17 cellular contexts compared by ENCODE assay signal in genomic region chr4:10605056-10605455, GRCh38.
DNase-seq lines count a peak whose midpoint lies in the region; ATAC-seq, FAIRE-seq and TF ChIP-seq lines count a peak whose summit lies in the region.
"Had no signal": no experiment of that assay in that cellular context is flagged by ENCODE, and none has a peak within 500 bp of the region (broad histone marks: within the 10 kb centered on the region; RNA-seq: fewer than 3 reads in every experiment).

No MANE protein-coding gene starts in this region.

- no peak overlapping the region for H3K14ac ChIP-seq in trophoblast cell (ENCODE audit: low read length)

- H3K18ac ChIP-seq in trophoblast cell (ENCODE audit: low read length) = no peak overlapping the region

- intact Hi-C loops in activated T-helper 2 cell treated with anti-CD3 and anti-CD28 coated beads, Interferon-gamma antibody, Interleukin-2, Interleukin-4, amounts not matched to agents 10 μg/mL and 5 μg/mL and 100 μg/mL, durations not matched to agents 14 hours and 24 hours and 36 hours (cut with micrococcal nuclease) = no loop called here
- intact Hi-C loops in dorsolateral prefrontal cortex (cut with DNase I) = no loop called here

- no peak overlapping the region for H3K4ac ChIP-seq in trophoblast cell (ENCODE audit: low read depth, low read length)

- no peak overlapping the region for H4K91ac ChIP-seq in trophoblast cell (ENCODE audit: low read depth, low read length)

- H3K4me1 ChIP-seq in fibroblast of lung (ENCODE audit: control insufficient read depth, extremely low read depth, insufficient read depth, low read length) = peaks cover 8% of the 10 kb centered on the region
- peaks cover 5 to 10% of the 10 kb centered on the region in 2 experiments for H3K4me1 ChIP-seq in trophoblast cell (ENCODE audit: control insufficient read depth in 1 of 2, insufficient read depth in 2 of 2, low read length in 2 of 2)
- H3K4me1 ChIP-seq: HAP-1 had no signal

- H3K79me2 ChIP-seq in fibroblast of lung (ENCODE audit: control insufficient read depth, insufficient read depth, low read length) (no peaks in the 10 kb centered on the region), trophoblast cell (ENCODE audit: control insufficient read depth, insufficient read depth, low read length, poor library complexity) (no peaks in the 10 kb centered on the region)

- H3K4me1 Mint-ChIP-seq in activated T-helper 2 cell treated with anti-CD3 and anti-CD28 coated beads, Interferon-gamma antibody, Interleukin-2, Interleukin-4, amounts not matched to agents 10 μg/mL and 5 μg/mL and 100 μg/mL, durations not matched to agents 14 hours and 24 hours and 36 hours (ENCODE audit: low read depth) = no peaks in the 10 kb centered on the region

- no peak overlapping the region for H2BK120ac ChIP-seq in trophoblast cell (ENCODE audit: insufficient read depth, low read length, poor library complexity)

- ATAC-seq in HG02610 (IDR thresholded peaks at IDR 0.05; ENCODE audit: unreplicated experiment) = no peak
- ATAC-seq: GM12878, GM23338 had no signal

- H3K9ac ChIP-seq in fibroblast of lung (ENCODE audit: insufficient read depth, low read length) (no peak overlapping the region), trophoblast cell (ENCODE audit: low read length) (no peak overlapping the region)

- H3K27ac ChIP-seq in VCaP = peak overlapping the region; percentile 83; the same call in 1 of the 2 replicates
- H3K27ac ChIP-seq in fibroblast of lung (ENCODE audit: insufficient read depth, low read length) = no peak overlapping the region
- no peak overlapping the region for H3K27ac ChIP-seq in trophoblast cell (ENCODE audit: low read depth, low read length)
- H3K27ac ChIP-seq in dorsolateral prefrontal cortex = no peak overlapping the region
- H3K27ac ChIP-seq: HL-60 had no signal

- no peak overlapping the region for H3K23ac ChIP-seq in trophoblast cell (ENCODE audit: low read length)

- H4K8ac ChIP-seq in trophoblast cell (ENCODE audit: low read depth, low read length) = no peak overlapping the region

- no peak overlapping the region for H4K12ac ChIP-seq in trophoblast cell (ENCODE audit: low read depth, low read length)

- H4K20me1 ChIP-seq in fibroblast of lung (ENCODE audit: control insufficient read depth, extremely low read depth, insufficient read depth, low read length) = no peaks in the 10 kb centered on the region

- H3K4me3 Mint-ChIP-seq in activated T-helper 2 cell treated with anti-CD3 and anti-CD28 coated beads, Interferon-gamma antibody, Interleukin-2, Interleukin-4, amounts not matched to agents 10 μg/mL and 5 μg/mL and 100 μg/mL, durations not matched to agents 14 hours and 24 hours and 36 hours (ENCODE audit: low read depth) = no peak overlapping the region
- H3K4me3 Mint-ChIP-seq: B cell; CD4-positive, alpha-beta T cell; GM23338; HFFc6 had no signal

- no peak for TF ChIP-seq CTCF in VCaP (conservative IDR thresholded peaks at IDR 0.05)
- TF ChIP-seq CTCF in fibroblast of lung (conservative IDR thresholded peaks at IDR 0.05 in 1 of 2, IDR thresholded peaks at IDR 0.05 in 1 of 2; ENCODE audit: low read depth in 1 of 2, low read length in 2 of 2) = no peak
- no peak for TF ChIP-seq CTCF in D721Med (IDR thresholded peaks at IDR 0.05; ENCODE audit: insufficient read depth, missing control alignments)
- no peak for TF ChIP-seq CTCF in dorsolateral prefrontal cortex (IDR thresholded peaks at IDR 0.05 in 54 of 56, conservative IDR thresholded peaks at IDR 0.05 in 2 of 56; ENCODE audit: low read depth in 1 of 56, partially characterized antibody in 56 of 56)

- H3K36me3 ChIP-seq in fibroblast of lung (ENCODE audit: control insufficient read depth, insufficient read depth, low read length) = no peaks in the 10 kb centered on the region
- H3K36me3 ChIP-seq in trophoblast cell (ENCODE audit: control insufficient read depth in 1 of 2, insufficient read depth in 2 of 2, low read length in 2 of 2) = no peaks in the 10 kb centered on the region
- H3K36me3 ChIP-seq: HAP-1 had no signal

- H3K4me3 ChIP-seq in fibroblast of lung (replicated peaks in 1 of 4; ENCODE audit: control extremely low read depth in 1 of 4, insufficient read depth in 1 of 4, low read depth in 3 of 4, low read length in 4 of 4) = no peak overlapping the region
- H3K4me3 ChIP-seq in trophoblast cell (ENCODE audit: low read depth, low read length) = peak overlapping the region; percentile 36
- no peak overlapping the region for H3K4me3 ChIP-seq in dorsolateral prefrontal cortex
- H3K4me3 ChIP-seq: GM12878, GM23338, HAP-1 had no signal

- peaks cover 12% of the 10 kb centered on the region for H3K79me1 ChIP-seq in trophoblast cell (ENCODE audit: low read length)

- H3K27ac Mint-ChIP-seq in activated T-helper 2 cell treated with anti-CD3 and anti-CD28 coated beads, Interferon-gamma antibody, Interleukin-2, Interleukin-4, amounts not matched to agents 10 μg/mL and 5 μg/mL and 100 μg/mL, durations not matched to agents 14 hours and 24 hours and 36 hours = no peak overlapping the region
- H3K27ac Mint-ChIP-seq: B cell; CD4-positive, alpha-beta T cell; GM23338; HFFc6 had no signal

- H3K27me3 ChIP-seq in fibroblast of lung (ENCODE audit: control insufficient read depth, insufficient read depth, low read length) = no peaks in the 10 kb centered on the region
- no peaks in the 10 kb centered on the region for H3K27me3 ChIP-seq in trophoblast cell (ENCODE audit: insufficient read depth, low read length)
- H3K27me3 ChIP-seq in dorsolateral prefrontal cortex = peaks cover 0 to 6% (median 0%) of the 10 kb centered on the region in 45 donors

- no CpG with 5 or more reads among the region's 10 CpGs for WGBS in trophoblast cell (ENCODE audit: extremely low coverage, insufficient coverage, insufficient read length)

- no peak for FAIRE-seq in D721Med (lab: Jason Lieb, UNC)
- FAIRE-seq: GM12878 had no signal

- H3K27me3 Mint-ChIP-seq in activated T-helper 2 cell treated with anti-CD3 and anti-CD28 coated beads, Interferon-gamma antibody, Interleukin-2, Interleukin-4, amounts not matched to agents 10 μg/mL and 5 μg/mL and 100 μg/mL, durations not matched to agents 14 hours and 24 hours and 36 hours (ENCODE audit: low read depth) = peaks cover 5% of the 10 kb centered on the region
- H3K27me3 Mint-ChIP-seq: B cell; CD4-positive, alpha-beta T cell had no signal

- DNase-seq in HCEC 1CT (peak; percentile 10), fibroblast of lung (ENCODE audit: low read depth in 2 of 2) (peak; percentile 36 to 48), trophoblast cell (no peak), D721Med (ENCODE audit: insufficient read length, low spot score) (no peak), dorsolateral prefrontal cortex (no peak)
- DNase-seq in activated T-helper 2 cell treated with anti-CD3 and anti-CD28 coated beads, Interferon-gamma antibody, Interleukin-2, Interleukin-4, amounts not matched to agents 10 μg/mL and 5 μg/mL and 100 μg/mL, durations not matched to agents 14 hours and 24 hours and 36 hours (ENCODE audit: low spot score) = no peak
- DNase-seq: C1 segment of cervical spinal cord; CD4-positive, alpha-beta T cell; DMS79 had no signal

- no peak overlapping the region for H2AK5ac ChIP-seq in trophoblast cell (ENCODE audit: low read length)

- H2AFZ ChIP-seq in fibroblast of lung (ENCODE audit: low read length) (no peak overlapping the region), trophoblast cell (ENCODE audit: insufficient read depth, low read length, poor library complexity) (no peak overlapping the region)
- H2AFZ ChIP-seq: GM23338 had no signal

- no peak overlapping the region for H3K4me2 ChIP-seq in fibroblast of lung (ENCODE audit: extremely low read depth, insufficient read depth, low read length)
- no peak overlapping the region for H3K4me2 ChIP-seq in trophoblast cell (ENCODE audit: low read length)
- H3K4me2 ChIP-seq: GM23338 had no signal

- no peaks in the 10 kb centered on the region for H3K9me3 ChIP-seq in fibroblast of lung (ENCODE audit: control insufficient read depth, insufficient read depth, low read depth, low read length)
- no peaks in the 10 kb centered on the region for H3K9me3 ChIP-seq in trophoblast cell (ENCODE audit: insufficient read depth, low read depth, low read length)
- H3K9me3 ChIP-seq: HAP-1 had no signal

- H3K36me3 Mint-ChIP-seq in activated T-helper 2 cell treated with anti-CD3 and anti-CD28 coated beads, Interferon-gamma antibody, Interleukin-2, Interleukin-4, amounts not matched to agents 10 μg/mL and 5 μg/mL and 100 μg/mL, durations not matched to agents 14 hours and 24 hours and 36 hours (ENCODE audit: low read depth) = no peaks in the 10 kb centered on the region

- H3K9me3 Mint-ChIP-seq in activated T-helper 2 cell treated with anti-CD3 and anti-CD28 coated beads, Interferon-gamma antibody, Interleukin-2, Interleukin-4, amounts not matched to agents 10 μg/mL and 5 μg/mL and 100 μg/mL, durations not matched to agents 14 hours and 24 hours and 36 hours = no peaks in the 10 kb centered on the region
- H3K9me3 Mint-ChIP-seq: GM23338 had no signal

- no peak overlapping the region for H2BK12ac ChIP-seq in trophoblast cell (ENCODE audit: low read length)

- no peak overlapping the region for H2BK5ac ChIP-seq in trophoblast cell (ENCODE audit: low read depth, low read length, poor library complexity)

Comparison
In these comparisons a context has a peak if more than half of its experiments do, and no peak if none do; other contexts are left out.
1. DNase-seq: peak in HCEC 1CT (single experiment) and fibroblast of lung (2 of 2); none in trophoblast cell (0 of 2), D721Med (single experiment), activated T-helper 2 cell treated with anti-CD3 and anti-CD28 coated beads, Interferon-gamma antibody, Interleukin-2, Interleukin-4, amounts not matched to agents 10 μg/mL and 5 μg/mL and 100 μg/mL, durations not matched to agents 14 hours and 24 hours and 36 hours (single experiment) and dorsolateral prefrontal cortex (0 of 10).